ENCODE assay signal across 18 cellular contexts in genomic region chr3:124201786-124202185, GRCh38.
DNase-seq lines count a peak whose midpoint lies in the region; ATAC-seq and TF ChIP-seq lines count a peak whose summit lies in the region.
"Had no signal": no experiment of that assay in that cellular context is flagged by ENCODE, and none has a peak within 500 bp of the region (broad histone marks: within the 10 kb centered on the region; RNA-seq: fewer than 3 reads in every experiment).

No MANE protein-coding gene starts in this region.

- TF ChIP-seq POLR2A in transverse colon (IDR thresholded peaks at IDR 0.05): no peak

- in situ Hi-C loops in transverse colon (cut with MboI; ENCODE audit: low pct_ligation_motif_present in 1 of 4, low pct_unique_long_range_greater_than_20kb in 1 of 4, low sequenced_read_pairs in 3 of 4): no loop called here

- no peaks in the 10 kb centered on the region for H3K9me3 ChIP-seq in transverse colon
- H3K9me3 ChIP-seq: neutrophil had no signal

- H3K27ac ChIP-seq in transverse colon: no peak overlapping the region
- H3K27ac ChIP-seq: KMS-11, neutrophil had no signal

- no peak for TF ChIP-seq CTCF in transverse colon (IDR thresholded peaks at IDR 0.05)

- H3K36me3 ChIP-seq in transverse colon: no peaks in the 10 kb centered on the region
- H3K36me3 ChIP-seq: neutrophil had no signal

- intact Hi-C loops in left ventricle myocardium superior (cut with micrococcal nuclease): no loop called here
- intact Hi-C loops in transverse colon (cut with DNase I; ENCODE audit: low total_unique reads): no loop called here

- H3K4me3 ChIP-seq in transverse colon: no peak overlapping the region

- H3K4me1 ChIP-seq in transverse colon: peaks cover 3 to 18% (median 5%) of the 10 kb centered on the region in 4 donors

- WGBS in transverse colon (ENCODE audit: low coverage in 1 of 2), 2 donors: 59% methylated on average over 2 of the region's 2 CpGs; no CpG with 5 or more reads in 1 of the 2 donors

- H3K27me3 ChIP-seq in transverse colon: no peaks in the 10 kb centered on the region

- ATAC-seq in left ventricle myocardium superior (peak; percentile 86), HG03442 (IDR thresholded peaks at IDR 0.05; ENCODE audit: unreplicated experiment) (no peak), HG02884 (IDR thresholded peaks at IDR 0.05; ENCODE audit: unreplicated experiment) (no peak)
- ATAC-seq: activated naive CD8-positive, alpha-beta T cell treated with anti-CD3 and anti-CD28 coated beads, Interleukin-2, amount 50 U/mL, for 24 hours had no signal

- DNase-seq in NCI-H1092 treated with DMSO at 0.1 percent for 48 hours (lab: John Stamatoyannopoulos, UW): peak; percentile 7
- DNase-seq in NCI-H1092 (lab: John Stamatoyannopoulos, UW): no peak
- peak; percentile 70 for DNase-seq in SK-N-DZ (ENCODE audit: low spot score)
- DNase-seq in left ventricle myocardium superior: peak; percentile 71
- DNase-seq in transverse colon: peak; percentile 10
- DNase-seq in RKO (ENCODE audit: low spot score): no peak
- DNase-seq: 8988T; activated CD4-positive, alpha-beta T cell treated with anti-CD3 and anti-CD28 coated beads, Interleukin-2, amount 10 ng/mL, durations not matched to agents 24 days and 14 days; activated CD8-positive, alpha-beta memory T cell treated with anti-CD3 and anti-CD28 coated beads, Interleukin-2, amount 50 U/mL, for 4 hours; activated naive CD8-positive, alpha-beta T cell treated with anti-CD3 and anti-CD28 coated beads, Interleukin-2, amount 50 U/mL, for 24 hours; COR-L47; dermis blood vessel endothelial cell; foreskin fibroblast; GOT3 had no signal

- no peak for TF ChIP-seq EP300 in transverse colon (IDR thresholded peaks at IDR 0.05; ENCODE audit: low read depth)

Comparison
In these comparisons a context has a peak if more than half of its experiments do, and no peak if none do; other contexts are left out.
1. DNase-seq: peak in NCI-H1092 treated with DMSO at 0.1 percent for 48 hours (single experiment), SK-N-DZ (single experiment), left ventricle myocardium superior (single experiment) and transverse colon (single experiment); none in NCI-H1092 (single experiment) and RKO (single experiment).